In the genomic region with DNA sequence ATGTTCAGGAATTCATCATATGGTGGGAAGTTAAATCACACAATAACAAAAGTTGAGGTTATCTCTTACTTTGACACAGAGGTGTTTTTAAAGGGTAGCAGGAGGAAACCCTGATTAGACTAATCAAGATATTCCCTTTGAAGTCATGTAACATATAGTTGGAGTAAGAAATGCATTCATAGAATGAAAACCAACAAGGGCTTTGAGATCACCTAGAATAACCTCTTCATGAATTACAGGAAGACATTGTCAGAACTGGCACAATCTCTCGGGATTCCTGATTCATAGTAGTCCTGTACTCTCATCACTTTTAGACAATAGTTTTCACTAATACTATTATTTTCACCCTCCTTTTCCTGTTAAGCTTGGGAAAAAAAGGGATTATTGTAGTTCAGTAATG, we compare ENCODE assay signal across 1 cellular context.
TF ChIP-seq lines count a peak whose summit lies in the region.

No MANE protein-coding gene starts in this region.

TF ChIP-seq in WTC11, 78 proteins besides CTCF, POLR2A, EP300 and RAD21 (continued from another document):
- TF ChIP-seq, protein P1, sequence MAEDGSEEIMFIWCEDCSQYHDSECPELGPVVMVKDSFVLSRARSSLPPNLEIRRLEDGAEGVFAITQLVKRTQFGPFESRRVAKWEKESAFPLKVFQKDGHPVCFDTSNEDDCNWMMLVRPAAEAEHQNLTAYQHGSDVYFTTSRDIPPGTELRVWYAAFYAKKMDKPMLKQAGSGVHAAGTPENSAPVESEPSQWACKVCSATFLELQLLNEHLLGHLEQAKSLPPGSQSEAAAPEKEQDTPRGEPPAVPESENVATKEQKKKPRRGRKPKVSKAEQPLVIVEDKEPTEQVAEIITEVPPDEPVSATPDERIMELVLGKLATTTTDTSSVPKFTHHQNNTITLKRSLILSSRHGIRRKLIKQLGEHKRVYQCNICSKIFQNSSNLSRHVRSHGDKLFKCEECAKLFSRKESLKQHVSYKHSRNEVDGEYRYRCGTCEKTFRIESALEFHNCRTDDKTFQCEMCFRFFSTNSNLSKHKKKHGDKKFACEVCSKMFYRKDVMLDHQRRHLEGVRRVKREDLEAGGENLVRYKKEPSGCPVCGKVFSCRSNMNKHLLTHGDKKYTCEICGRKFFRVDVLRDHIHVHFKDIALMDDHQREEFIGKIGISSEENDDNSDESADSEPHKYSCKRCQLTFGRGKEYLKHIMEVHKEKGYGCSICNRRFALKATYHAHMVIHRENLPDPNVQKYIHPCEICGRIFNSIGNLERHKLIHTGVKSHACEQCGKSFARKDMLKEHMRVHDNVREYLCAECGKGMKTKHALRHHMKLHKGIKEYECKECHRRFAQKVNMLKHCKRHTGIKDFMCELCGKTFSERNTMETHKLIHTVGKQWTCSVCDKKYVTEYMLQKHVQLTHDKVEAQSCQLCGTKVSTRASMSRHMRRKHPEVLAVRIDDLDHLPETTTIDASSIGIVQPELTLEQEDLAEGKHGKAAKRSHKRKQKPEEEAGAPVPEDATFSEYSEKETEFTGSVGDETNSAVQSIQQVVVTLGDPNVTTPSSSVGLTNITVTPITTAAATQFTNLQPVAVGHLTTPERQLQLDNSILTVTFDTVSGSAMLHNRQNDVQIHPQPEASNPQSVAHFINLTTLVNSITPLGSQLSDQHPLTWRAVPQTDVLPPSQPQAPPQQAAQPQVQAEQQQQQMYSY (CRISPR knock-in tag; IDR thresholded peaks at IDR 0.05) = no peak
- no peak for TF ChIP-seq ETV6 (CRISPR knock-in tag; IDR thresholded peaks at IDR 0.05)
